9 cellular contexts compared by ENCODE assay signal in the genomic region with DNA sequence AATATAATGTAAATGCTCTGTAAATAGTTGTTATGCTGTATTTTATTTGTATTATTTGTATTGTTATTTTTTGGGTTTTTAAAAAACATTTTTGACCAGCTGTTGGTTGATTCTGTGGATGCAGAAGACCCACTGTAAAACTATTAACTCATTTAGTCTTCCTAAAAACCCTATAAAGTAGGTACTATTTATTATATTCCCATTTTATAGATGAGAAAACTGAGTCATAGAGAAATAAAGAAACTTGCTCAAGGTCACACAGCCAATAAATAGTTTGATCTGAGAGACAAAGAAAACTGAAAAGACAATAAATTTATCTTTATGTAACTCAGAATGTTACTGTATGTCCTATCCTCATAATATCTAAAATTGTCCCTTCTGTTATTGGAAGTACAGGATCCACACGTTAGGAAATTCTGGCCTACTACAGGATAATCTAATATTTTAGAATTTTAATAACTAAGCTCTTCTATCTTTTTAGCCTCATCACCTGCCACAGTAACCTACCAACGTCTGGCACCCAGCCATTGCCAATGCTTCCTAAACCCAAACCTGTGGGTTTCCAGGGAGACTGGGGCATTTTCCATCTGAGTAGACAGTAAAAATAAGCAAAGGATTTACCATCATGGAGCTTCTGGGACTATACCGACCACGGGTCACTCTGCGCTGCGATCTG. TPM values are rescaled to one million over a fixed set of nuclear protein-coding genes. Genes with fewer than 3 reads are reported as not detected.
A peak's percentile ranks its signal among the peaks of the same experiment; 100 is the strongest.
DNase-seq lines count a peak whose midpoint lies in the region; ATAC-seq and TF ChIP-seq lines count a peak whose summit lies in the region.
"Had no signal": no experiment of that assay in that cellular context is flagged by ENCODE, and none has a peak within 500 bp of the region (broad histone marks: within the 10 kb centered on the region; RNA-seq: fewer than 3 reads in every experiment).

No MANE protein-coding gene starts in this region.

- H3K9me3 Mint-ChIP-seq in CD8-positive, alpha-beta T cell, result no peaks in the 10 kb centered on the region
- H3K9me3 Mint-ChIP-seq in naive B cell, result peaks cover 0 to 2% (median 0%) of the 10 kb centered on the region in 7 donors

- no peaks in the 10 kb centered on the region for H4K20me1 ChIP-seq in mammary epithelial cell (ENCODE audit: insufficient read depth, low read length)

- dilution Hi-C loops in mammary epithelial cell (cut with HindIII; ENCODE audit: low sequenced_read_pairs), result no loop called here

- intact Hi-C loops in CD8-positive, alpha-beta T cell (cut with DNase I, micrococcal nuclease), result loop anchor here (2.0 to 10.0 kb wide), 2 partner anchors 32 to 372 kb away; partner anchors contain the start of genes NTPCR (in 1 of the 2) and PCNX2 (in 1 of the 2)
- intact Hi-C loops in mammary epithelial cell (cut with micrococcal nuclease), result no loop called here

- H3K27me3 ChIP-seq in CD8-positive, alpha-beta T cell (ENCODE audit: insufficient read depth, low read length), result peaks cover 2% of the 10 kb centered on the region
- H3K27me3 ChIP-seq in HUES6 (ENCODE audit: control insufficient read depth, insufficient read depth, low read length) (peaks cover 36% of the 10 kb centered on the region), mammary epithelial cell (ENCODE audit: insufficient read depth, low read length) (no peaks in the 10 kb centered on the region)

- peaks cover 15% of the 10 kb centered on the region for H3K4me1 Mint-ChIP-seq in CD8-positive, alpha-beta T cell (ENCODE audit: low read depth)
- H3K4me1 Mint-ChIP-seq in naive B cell, result peaks cover 15 to 18% (median 16%) of the 10 kb centered on the region in 3 donors

- POLR2A ChIA-PET in CD8-positive, alpha-beta T cell (lab: Charles Lee), result no interaction called here

- H3K79me2 ChIP-seq in mammary epithelial cell (ENCODE audit: insufficient read depth, low read length), result peaks cover 28% of the 10 kb centered on the region

- WGBS in mammary epithelial cell (ENCODE audit: low coverage, missing lambda C conversion rate), result 2% methylated on average over 6 of the region's 6 CpGs

- in situ Hi-C loops in mammary epithelial cell (cut with MboI; ENCODE audit: low sequenced_read_pairs in 2 of 2), result no loop called here

- no peak for TF ChIP-seq CTCF in CD8-positive, alpha-beta T cell (IDR thresholded peaks at IDR 0.05)
- no peak for TF ChIP-seq CTCF in mammary epithelial cell (conservative IDR thresholded peaks at IDR 0.05 in 1 of 2, IDR thresholded peaks at IDR 0.05 in 1 of 2; ENCODE audit: extremely low read depth in 1 of 2, insufficient read depth in 1 of 2, low read depth in 1 of 2, low read length in 2 of 2)

- H2AFZ ChIP-seq in mammary epithelial cell (ENCODE audit: low read depth, low read length), result peak overlapping the region; percentile 92

- peak overlapping the region; percentile 86 for H3K4me3 Mint-ChIP-seq in CD8-positive, alpha-beta T cell
- H3K4me3 Mint-ChIP-seq in naive B cell, result peak overlapping the region; percentile 63 to 90 (median 84)

- CTCF ChIA-PET in CD8-positive, alpha-beta T cell (lab: Charles Lee), result interaction anchor here (0.8 kb wide), 1 partner anchor 40 kb away, joined by 3 read pairs; no protein-coding TSS in a partner anchor
- CTCF ChIA-PET in mammary epithelial cell (lab: Charles Lee; ENCODE audit: low non-redundant PET), result no interaction called here

- no peak overlapping the region for H3K27ac Mint-ChIP-seq in CD8-positive, alpha-beta T cell
- H3K27ac Mint-ChIP-seq in naive B cell, result peak overlapping the region in 5 of 6 donors; percentile 28 to 95 (median 78)

- no peaks in the 10 kb centered on the region for H3K36me3 Mint-ChIP-seq in CD8-positive, alpha-beta T cell
- no peaks in the 10 kb centered on the region for H3K36me3 Mint-ChIP-seq in naive B cell

- H3K9ac ChIP-seq in HUES6 (ENCODE audit: low read length), result no peak overlapping the region
- H3K9ac ChIP-seq in mammary epithelial cell (ENCODE audit: insufficient read depth, low read length), result no peak overlapping the region

- DNase-seq in CD8-positive, alpha-beta T cell, result no peak
- DNase-seq in mammary epithelial cell (no peak), naive B cell (no peak), NOMO-1 (lab: John Stamatoyannopoulos, UW; ENCODE audit: unreplicated experiment in 2 of 2) (no peak), globus pallidus (ENCODE audit: low spot score) (no peak)

- no peak overlapping the region for H3K27ac ChIP-seq in CD8-positive, alpha-beta T cell (ENCODE audit: low read depth, low read length)
- H3K27ac ChIP-seq in HUES6 (ENCODE audit: low read depth, low read length) (no peak overlapping the region), mammary epithelial cell (ENCODE audit: insufficient read depth, low read depth, low read length) (peak overlapping the region; percentile 11)
- H3K27ac ChIP-seq: left lung had no signal

- ATAC-seq in CD8-positive, alpha-beta T cell, result no peak
- no peak for ATAC-seq in naive B cell (ENCODE audit: low read depth in 2 of 2)
- ATAC-seq in HG03196 (IDR thresholded peaks at IDR 0.05; ENCODE audit: unreplicated experiment), result no peak
- no peak for ATAC-seq in GM21367 (IDR thresholded peaks at IDR 0.05; ENCODE audit: unreplicated experiment)

- no peak overlapping the region for H3K4me3 ChIP-seq in CD8-positive, alpha-beta T cell (ENCODE audit: low read depth, low read length)
- H3K4me3 ChIP-seq in HUES6 (ENCODE audit: low read depth, low read length), result peak overlapping the region; percentile 71
- H3K4me3 ChIP-seq in mammary epithelial cell (replicated peaks in 1 of 3; ENCODE audit: insufficient read depth in 1 of 3, low read depth in 2 of 3, low read length in 3 of 3), result peak overlapping the region; percentile 43 to 52 (median 48)

- H3K9me3 ChIP-seq in CD8-positive, alpha-beta T cell (ENCODE audit: low read length), result no peaks in the 10 kb centered on the region
- H3K9me3 ChIP-seq in HUES6 (ENCODE audit: control insufficient read depth, insufficient read depth, low read depth, low read length) (no peaks in the 10 kb centered on the region), mammary epithelial cell (replicated peaks; ENCODE audit: insufficient read depth, low read length) (no peaks in the 10 kb centered on the region)
- H3K9me3 ChIP-seq: left lung had no signal

- H3K4me2 ChIP-seq in mammary epithelial cell (ENCODE audit: insufficient read depth, low read depth, low read length), result peak overlapping the region; percentile 87

- no peaks in the 10 kb centered on the region for H3K36me3 ChIP-seq in CD8-positive, alpha-beta T cell (ENCODE audit: insufficient read depth, low read length)
- H3K36me3 ChIP-seq in HUES6 (ENCODE audit: control insufficient read depth, insufficient read depth, low read length) (no peaks in the 10 kb centered on the region), mammary epithelial cell (ENCODE audit: insufficient read depth, low read length) (no peaks in the 10 kb centered on the region)
- H3K36me3 ChIP-seq: left lung had no signal

- BruUV-seq in mammary epithelial cell (replicated peaks; lab: Mats Ljungman, UMichigan), result no TSS peak

- H3K27me3 Mint-ChIP-seq in CD8-positive, alpha-beta T cell (ENCODE audit: low read depth), result peaks cover 14% of the 10 kb centered on the region
- H3K27me3 Mint-ChIP-seq in naive B cell, result peaks cover 6 to 26% (median 22%) of the 10 kb centered on the region in 3 donors

- peaks cover 7% of the 10 kb centered on the region for H3K4me1 ChIP-seq in CD8-positive, alpha-beta T cell (ENCODE audit: insufficient read depth, low read length)
- H3K4me1 ChIP-seq in HUES6 (ENCODE audit: control insufficient read depth, insufficient read depth, low read length) (peaks cover 14% of the 10 kb centered on the region), mammary epithelial cell (ENCODE audit: insufficient read depth, low read length) (peaks cover 25% of the 10 kb centered on the region)

RNA-seq across cellular contexts. Expression of gene MAP3K21, which starts 1.1 kb away (rescaled TPM):
- total RNA-seq in CD8-positive, alpha-beta T cell, result under 1 TPM; 0.73 to 0.92 TPM
- 1 to 10 TPM; 6.3 to 8.5 TPM for total RNA-seq in mammary epithelial cell
- polyA plus RNA-seq in mammary epithelial cell, result 6.8 TPM
- polyA minus RNA-seq in mammary epithelial cell, result 11.5 TPM
- polyA plus RNA-seq in naive B cell (ENCODE audit: low read depth in 6 of 6), result 1 to 10 TPM in 2 of 6 donors, under 1 TPM in 4; 0.47 to 1.6 (median 0.94) TPM

RNA-seq across cellular contexts. Expression of gene PCNX2, which starts 30.9 kb away (rescaled TPM):
- total RNA-seq in CD8-positive, alpha-beta T cell, result 10 to 100 TPM; 36.4 to 36.7 TPM
- total RNA-seq in mammary epithelial cell, result 10 to 100 TPM; 41.1 to 67.5 TPM
- 16.5 TPM for polyA plus RNA-seq in mammary epithelial cell
- polyA minus RNA-seq in mammary epithelial cell, result 94.3 TPM
- polyA plus RNA-seq in naive B cell (ENCODE audit: low read depth in 6 of 6), result 1 to 10 TPM in 4 of 6 donors, under 1 TPM in 1, not detected in 1; 0.66 to 5.4 (median 2.4) TPM
